In the genomic region with DNA sequence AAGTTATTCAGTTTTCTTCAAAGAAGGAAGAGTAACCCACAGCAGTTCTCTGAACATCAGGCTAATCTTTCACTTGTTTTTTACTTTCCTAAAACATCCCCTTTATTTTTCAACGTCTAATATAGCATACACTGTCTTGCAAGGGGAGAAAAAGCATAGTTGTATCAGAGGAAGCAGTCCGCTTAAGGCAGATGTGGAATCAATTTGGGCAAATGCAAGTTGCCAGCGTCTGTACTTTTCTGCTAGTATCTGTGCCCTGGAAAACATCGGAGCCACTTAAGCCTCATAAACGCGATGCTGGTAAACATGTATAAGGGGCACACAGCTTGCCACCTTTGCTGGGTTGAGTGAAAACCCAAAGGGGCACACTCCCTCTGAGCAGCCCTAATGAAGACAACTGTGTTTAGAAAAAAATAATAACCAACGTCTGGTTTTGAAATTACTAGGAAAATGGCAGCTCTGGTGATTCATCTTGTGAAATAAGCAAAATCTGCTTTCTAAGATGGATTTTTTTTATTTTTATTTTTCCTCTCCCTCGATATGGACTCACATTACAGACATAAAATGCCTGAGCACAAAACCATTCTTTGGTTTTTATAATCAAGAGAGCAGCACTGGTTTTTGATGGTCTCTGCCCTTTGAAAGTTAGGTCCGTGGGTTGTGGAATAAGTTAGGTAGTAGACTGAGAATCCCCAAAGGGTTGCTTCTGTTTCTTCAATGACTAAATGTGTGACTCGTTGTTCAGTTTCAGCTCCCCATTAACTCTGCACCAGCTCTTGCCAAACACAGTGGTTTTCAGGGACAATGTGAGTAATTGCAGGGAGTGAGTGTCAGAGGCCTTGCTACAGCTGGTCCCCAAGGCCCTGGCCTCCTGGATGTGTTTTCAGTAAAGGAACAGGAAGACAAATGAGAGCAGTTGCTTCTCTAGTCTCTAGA, we compare ENCODE assay signal across 9 cellular contexts. TPM values are rescaled to one million over a fixed set of nuclear protein-coding genes. Genes with fewer than 3 reads are reported as not detected.
DNase-seq lines count a peak whose midpoint lies in the region; ATAC-seq and TF ChIP-seq lines count a peak whose summit lies in the region.
"Had no signal": no experiment of that assay in that cellular context is flagged by ENCODE, and none has a peak within 500 bp of the region (broad histone marks: within the 10 kb centered on the region; RNA-seq: fewer than 3 reads in every experiment).

No MANE protein-coding gene starts in this region.

- no peaks in the 10 kb centered on the region for H3K79me2 ChIP-seq in PC-9 (ENCODE audit: low read depth)

- no peaks in the 10 kb centered on the region for H3K4me1 ChIP-seq in PC-9 (replicated peaks; ENCODE audit: insufficient read depth)

- no peaks in the 10 kb centered on the region for H3F3A ChIP-seq in PC-9 (ENCODE audit: insufficient read depth, low read depth)

- no peak for TF ChIP-seq CTCF in GM12864 (IDR thresholded peaks at IDR 0.05; ENCODE audit: low read depth, low read length, missing control alignments)
- no peak for TF ChIP-seq CTCF in cardiac fibroblast (IDR thresholded peaks at IDR 0.05; ENCODE audit: low read depth, low read length)
- TF ChIP-seq CTCF in PC-9 (conservative IDR thresholded peaks at IDR 0.05): no peak

- POLR2A ChIA-PET in PC-9 (lab: Charles Lee; ENCODE audit: unreplicated experiment): no interaction called here

- no TSS peak for BruUV-seq in PC-9 (replicated peaks; lab: Mats Ljungman, UMichigan)

- no peaks in the 10 kb centered on the region for H3K36me3 ChIP-seq in PC-9 (ENCODE audit: low read depth)

- no peaks in the 10 kb centered on the region for H3K9me3 ChIP-seq in PC-9 (ENCODE audit: insufficient read depth, low read depth)

- H3K4me3 ChIP-seq in GM12864 (ENCODE audit: low read depth, low read length): no peak overlapping the region; the same call in 1 of the 2 replicates
- no peak overlapping the region for H3K4me3 ChIP-seq in cardiac fibroblast (replicated peaks in 1 of 2; ENCODE audit: low read depth in 2 of 2, low read length in 2 of 2)
- H3K4me3 ChIP-seq in PC-9: no peak overlapping the region
- H3K4me3 ChIP-seq: K562 had no signal

- no peak overlapping the region for H3K4me2 ChIP-seq in PC-9

- intact Hi-C loops in PC-9 (cut with micrococcal nuclease; ENCODE audit: unreplicated experiment): no loop called here

- H4K20me1 ChIP-seq in PC-9 (ENCODE audit: insufficient read depth): no peaks in the 10 kb centered on the region

- CTCF ChIA-PET in PC-9 (lab: Charles Lee): no interaction called here

- H3K9me2 ChIP-seq in PC-9 (ENCODE audit: insufficient read depth): no peaks in the 10 kb centered on the region

- no peak overlapping the region for H3K27ac ChIP-seq in PC-9

- peak; percentile 91 for ATAC-seq in GM21423 (IDR thresholded peaks at IDR 0.05; ENCODE audit: unreplicated experiment)
- peak; percentile 76 for ATAC-seq in HG03575 (IDR thresholded peaks at IDR 0.05; ENCODE audit: extremely low read depth, insufficient number of reproducible peaks, low FRiP score, unreplicated experiment)

- DNase-seq in GM12864 (ENCODE audit: low read depth): peak; percentile 44
- DNase-seq in cardiac fibroblast (ENCODE audit: low read depth in 2 of 2): peak; percentile 55 to 98
- DNase-seq in stimulated activated CD4-positive, alpha-beta T cell treated with anti-CD3 and anti-CD28 coated beads, Interleukin-2, amount 100 ng/mL, for 48 hours: peak; percentile 41
- DNase-seq in SK-N-DZ (ENCODE audit: low spot score): no peak
- DNase-seq in nucleus accumbens (lab: John Stamatoyannopoulos, UW): no peak
- no peak for DNase-seq in PC-9

- H3K27me3 ChIP-seq in PC-9 (ENCODE audit: insufficient read depth, low read depth): no peaks in the 10 kb centered on the region

- H2AFZ ChIP-seq in PC-9: no peak overlapping the region

RNA-seq across cellular contexts. Expression of gene SMIM20, which starts 24.5 kb away (rescaled TPM):
- 47.1 and 57.1 TPM in 2 replicates for polyA plus RNA-seq in SK-N-DZ (2014; cell fraction: cytosol; rRNA removed)
- polyA plus RNA-seq in SK-N-DZ (2014; cell fraction: nucleus; rRNA removed): 35.9 and 39.6 TPM in 2 replicates
- total RNA-seq in PC-9 (2021): 40.5 and 44.2 TPM in 2 replicates

Comparison
In these comparisons a context has a peak if more than half of its experiments do, and no peak if none do; other contexts are left out.
1. DNase-seq: peak in GM12864 (single experiment), cardiac fibroblast (2 of 2) and stimulated activated CD4-positive, alpha-beta T cell treated with anti-CD3 and anti-CD28 coated beads, Interleukin-2, amount 100 ng/mL, for 48 hours (2 of 2); none in SK-N-DZ (single experiment), nucleus accumbens (0 of 56) and PC-9 (0 of 2).